16 cellular contexts compared by ENCODE assay signal in genomic region chr3:18633002-18633401, GRCh38.
A peak's percentile ranks its signal among the peaks of the same experiment; 100 is the strongest.
DNase-seq lines count a peak whose midpoint lies in the region; ATAC-seq and TF ChIP-seq lines count a peak whose summit lies in the region.
"Had no signal": no experiment of that assay in that cellular context is flagged by ENCODE, and none has a peak within 500 bp of the region (broad histone marks: within the 10 kb centered on the region; RNA-seq: fewer than 3 reads in every experiment).

No MANE protein-coding gene starts in this region.

- WGBS in prostate gland: 42% methylated on average over 7 of the region's 7 CpGs

- no peak for TF ChIP-seq POLR2A in prostate gland (IDR thresholded peaks at IDR 0.05)

- TF ChIP-seq CTCF in prostate gland (IDR thresholded peaks at IDR 0.05) (no peak), glutamatergic neuron (IDR thresholded peaks at IDR 0.05; ENCODE audit: partially characterized antibody, unreplicated experiment) (no peak), chondrocyte (IDR thresholded peaks at IDR 0.05) (no peak)

- no peaks in the 10 kb centered on the region for H3K27me3 ChIP-seq in prostate gland (replicated peaks; ENCODE audit: insufficient read depth)
- no peaks in the 10 kb centered on the region for H3K27me3 ChIP-seq in naive thymus-derived CD4-positive, alpha-beta T cell (ENCODE audit: control insufficient read depth in 2 of 2, insufficient read depth in 2 of 2, low read length in 2 of 2)

- no peak for TF ChIP-seq EP300 in Ishikawa (IDR thresholded peaks at IDR 0.05; ENCODE audit: borderline replicate concordance)

- H3K27me3 Mint-ChIP-seq in naive thymus-derived CD4-positive, alpha-beta T cell: no peaks in the 10 kb centered on the region
- no peaks in the 10 kb centered on the region for H3K27me3 Mint-ChIP-seq in glutamatergic neuron (ENCODE audit: unreplicated experiment)
- H3K27me3 Mint-ChIP-seq in chondrocyte (ENCODE audit: low read depth): peaks cover 3% of the 10 kb centered on the region

- in situ Hi-C loops in SK-MEL-5 (cut with HindIII; ENCODE audit: low pct_unique_long_range_greater_than_20kb, low sequenced_read_pairs): no loop called here

- H3K27ac ChIP-seq in prostate gland: no peak overlapping the region
- no peak overlapping the region for H3K27ac ChIP-seq in naive thymus-derived CD4-positive, alpha-beta T cell (ENCODE audit: low read depth, low read length)
- H3K27ac ChIP-seq: A549 had no signal

- no peak for ATAC-seq in naive thymus-derived CD4-positive, alpha-beta T cell
- ATAC-seq: A549; CD8-positive, alpha-beta T cell had no signal

- no peaks in the 10 kb centered on the region for H3K9me3 ChIP-seq in prostate gland
- H3K9me3 ChIP-seq in naive thymus-derived CD4-positive, alpha-beta T cell (ENCODE audit: control insufficient read depth in 2 of 3, low read length in 3 of 3): no peaks in the 10 kb centered on the region
- H3K9me3 ChIP-seq: A549, Caco-2 had no signal

- POLR2A ChIA-PET in naive thymus-derived CD4-positive, alpha-beta T cell (lab: Charles Lee): interaction anchor here (0.6 to 0.8 kb wide), 3 partner anchors 9 to 36 kb away, joined by 3 to 4 read pairs (median 3); no protein-coding TSS in a partner anchor

- no peak overlapping the region for H3K4me3 Mint-ChIP-seq in naive thymus-derived CD4-positive, alpha-beta T cell
- H3K4me3 Mint-ChIP-seq in glutamatergic neuron (ENCODE audit: unreplicated experiment) (no peak overlapping the region), chondrocyte (ENCODE audit: unreplicated experiment) (no peak overlapping the region)
- H3K4me3 Mint-ChIP-seq: CD14-positive monocyte; CD8-positive, alpha-beta T cell; H9 had no signal

- CTCF ChIA-PET in naive thymus-derived CD4-positive, alpha-beta T cell (lab: Charles Lee): no interaction called here

- H3K4me1 ChIP-seq in prostate gland (replicated peaks): peaks cover 11% of the 10 kb centered on the region
- H3K4me1 ChIP-seq in naive thymus-derived CD4-positive, alpha-beta T cell (ENCODE audit: control insufficient read depth in 2 of 2, insufficient read depth in 2 of 2, low read length in 2 of 2): no peaks in the 10 kb centered on the region
- H3K4me1 ChIP-seq: A549 had no signal

- H3K36me3 ChIP-seq in prostate gland: no peaks in the 10 kb centered on the region
- H3K36me3 ChIP-seq in naive thymus-derived CD4-positive, alpha-beta T cell (ENCODE audit: control insufficient read depth in 2 of 3, insufficient read depth in 3 of 3, low read length in 3 of 3): no peaks in the 10 kb centered on the region

- intact Hi-C loops in prostate gland (cut with DNase I): no loop called here
- intact Hi-C loops in naive thymus-derived CD4-positive, alpha-beta T cell (cut with micrococcal nuclease): no loop called here

- peaks cover 0 to 8% (median 0%) of the 10 kb centered on the region in 7 donors for H3K4me1 Mint-ChIP-seq in naive thymus-derived CD4-positive, alpha-beta T cell
- no peaks in the 10 kb centered on the region for H3K4me1 Mint-ChIP-seq in glutamatergic neuron (ENCODE audit: low read depth, unreplicated experiment)
- H3K4me1 Mint-ChIP-seq in chondrocyte (ENCODE audit: low read depth): no peaks in the 10 kb centered on the region

- H3K4me3 ChIP-seq in prostate gland: no peak overlapping the region
- H3K4me3 ChIP-seq in naive thymus-derived CD4-positive, alpha-beta T cell (ENCODE audit: low read length): no peak overlapping the region
- H3K4me3 ChIP-seq: A549 had no signal

- peaks cover 0 to 20% (median 0%) of the 10 kb centered on the region in 5 donors for H3K36me3 Mint-ChIP-seq in naive thymus-derived CD4-positive, alpha-beta T cell
- H3K36me3 Mint-ChIP-seq in glutamatergic neuron (ENCODE audit: unreplicated experiment) (no peaks in the 10 kb centered on the region), chondrocyte (ENCODE audit: low read depth) (no peaks in the 10 kb centered on the region)
- H3K36me3 Mint-ChIP-seq: CD14-positive monocyte; CD8-positive, alpha-beta T cell had no signal

- DNase-seq in SK-MEL-5 (ENCODE audit: low read depth, low spot score) (peak; percentile 17), iPS DF 19.7 (ENCODE audit: low read depth, low spot score) (peak; percentile 2), prostate gland (ENCODE audit: low spot score) (peak; percentile 16), nucleus accumbens (lab: John Stamatoyannopoulos, UW) (no peak), glutamatergic neuron (no peak), chondrocyte (ENCODE audit: low spot score) (no peak)
- no peak for DNase-seq in naive thymus-derived CD4-positive, alpha-beta T cell
- DNase-seq: Caco-2; CD8-positive, alpha-beta T cell; DND-41; GF-D8; H9; IMR-90 had no signal

- H3K27ac Mint-ChIP-seq in naive thymus-derived CD4-positive, alpha-beta T cell: no peak overlapping the region
- H3K27ac Mint-ChIP-seq in glutamatergic neuron (ENCODE audit: unreplicated experiment) (no peak overlapping the region), chondrocyte (ENCODE audit: unreplicated experiment) (no peak overlapping the region)
- H3K27ac Mint-ChIP-seq: CD14-positive monocyte; CD8-positive, alpha-beta T cell; H9 had no signal

- peaks cover 0 to 17% (median 4%) of the 10 kb centered on the region in 11 donors for H3K9me3 Mint-ChIP-seq in naive thymus-derived CD4-positive, alpha-beta T cell
- peaks cover 2% of the 10 kb centered on the region for H3K9me3 Mint-ChIP-seq in glutamatergic neuron (ENCODE audit: unreplicated experiment)
- peaks cover 12% of the 10 kb centered on the region for H3K9me3 Mint-ChIP-seq in chondrocyte (ENCODE audit: low read depth)

- TF ChIP-seq RAD21 in Ishikawa (IDR thresholded peaks at IDR 0.05; ENCODE audit: low read depth): peak; percentile 23; the same call in 1 of the 2 replicates

TF ChIP-seq in Ishikawa, 13 proteins besides CTCF, POLR2A, EP300 and RAD21:
- TF ChIP-seq YY1 (IDR thresholded peaks at IDR 0.05; ENCODE audit: low read depth) (no peak), NFIC (IDR thresholded peaks at IDR 0.05) (no peak)

Comparison
In these comparisons a context has a peak if more than half of its experiments do, and no peak if none do; other contexts are left out.
1. DNase-seq: peak in SK-MEL-5 (single experiment), iPS DF 19.7 (single experiment) and prostate gland (single experiment); none in naive thymus-derived CD4-positive, alpha-beta T cell (0 of 9), nucleus accumbens (0 of 56), glutamatergic neuron (single experiment) and chondrocyte (single experiment).